30 cellular contexts compared by ENCODE assay signal in genomic region chr4:80705311-80705710, GRCh38.
"Had no signal": no experiment of that assay in that cellular context is flagged by ENCODE, and none has a peak within 500 bp of the region (broad histone marks: within the 10 kb centered on the region; RNA-seq: fewer than 3 reads in every experiment).

No MANE protein-coding gene starts in this region.

- DNase-seq: activated CD4-positive, alpha-beta memory T cell treated with anti-CD3 and anti-CD28 coated beads for 36 hours; activated CD4-positive, alpha-beta T cell treated with anti-CD3 and anti-CD28 coated beads, Interleukin-2, amount 10 ng/mL, durations not matched to agents 7 days and 5 days; activated CD4-positive, CD25-positive, alpha-beta regulatory T cell; activated CD8-positive, alpha-beta memory T cell treated with anti-CD3 and anti-CD28 coated beads for 24 hours; activated gamma-delta T cell; activated naive CD4-positive, alpha-beta T cell treated with anti-CD3 and anti-CD28 coated beads for 36 hours; activated T-cell treated with anti-CD3 and anti-CD28 coated beads for 4 hours; activated T-cell treated with anti-CD3 and anti-CD28 coated beads, Interleukin-2, amount 50 U/mL, for 48 hours; KG1; MV-4-11; NCI-H1092 treated with DMSO at 0.1 percent for 48 hours; NCI-H1417 treated with DMSO at 0.1 percent for 48 hours; NCI-H1694; NCI-H2029; NCI-H345; NCI-H510A; NCI-H69; NK-92 treated with Interleukin-12 subunit alpha and Interleukin-12 subunit beta, amount 100 ng/mL, for 24 hours; OCI-M1; Peyer's patch; Right ventricle myocardium superior; T-helper 17 cell; T1000 had no signal

- H3K27ac ChIP-seq: Peyer's patch, RWPE1, SJSA1, VCaP had no signal

- H3K4me1 ChIP-seq: Peyer's patch, SJSA1 had no signal

- H3K27ac Mint-ChIP-seq: activated CD4-positive, alpha-beta memory T cell treated with anti-CD3 and anti-CD28 coated beads for 36 hours; activated CD4-positive, alpha-beta T cell treated with anti-CD3 and anti-CD28 coated beads, Interleukin-2, amount 10 ng/mL, durations not matched to agents 7 days and 5 days; activated naive CD4-positive, alpha-beta T cell treated with anti-CD3 and anti-CD28 coated beads for 36 hours; activated naive CD8-positive, alpha-beta T cell; activated T-helper 17 cell treated with anti-CD3 and anti-CD28 coated beads, Interleukin-2, amount 50 U/mL, for 72 hours; brain; T-helper 17 cell had no signal

- H3K9me3 Mint-ChIP-seq: activated CD4-positive, alpha-beta memory T cell treated with anti-CD3 and anti-CD28 coated beads for 36 hours; activated CD4-positive, alpha-beta T cell treated with anti-CD3 and anti-CD28 coated beads, Interleukin-2, amount 10 ng/mL, durations not matched to agents 7 days and 5 days; activated naive CD4-positive, alpha-beta T cell treated with anti-CD3 and anti-CD28 coated beads for 36 hours; activated T-helper 17 cell treated with anti-CD3 and anti-CD28 coated beads, Interleukin-2, amount 50 U/mL, for 72 hours; brain; central memory CD8-positive, alpha-beta T cell had no signal

- H3K4me1 Mint-ChIP-seq: brain; central memory CD8-positive, alpha-beta T cell had no signal

- H3K36me3 ChIP-seq: Peyer's patch, SJSA1 had no signal

- ATAC-seq: activated T-helper 17 cell treated with anti-CD3 and anti-CD28 coated beads, Interleukin-2, amount 50 U/mL, for 72 hours; T-helper 17 cell had no signal

- H3K9me3 ChIP-seq: Peyer's patch, SJSA1 had no signal

- H3K4me3 Mint-ChIP-seq: activated CD4-positive, alpha-beta memory T cell treated with anti-CD3 and anti-CD28 coated beads for 36 hours; activated CD4-positive, alpha-beta T cell treated with anti-CD3 and anti-CD28 coated beads, Interleukin-2, amount 10 ng/mL, durations not matched to agents 7 days and 5 days; activated naive CD4-positive, alpha-beta T cell treated with anti-CD3 and anti-CD28 coated beads for 36 hours; activated naive CD8-positive, alpha-beta T cell; activated T-helper 17 cell treated with anti-CD3 and anti-CD28 coated beads, Interleukin-2, amount 50 U/mL, for 72 hours; brain; central memory CD8-positive, alpha-beta T cell; T-helper 17 cell had no signal

- H3K4me3 ChIP-seq: Peyer's patch, SJSA1 had no signal

- H3K36me3 Mint-ChIP-seq: brain had no signal

- H3K27me3 Mint-ChIP-seq: activated CD4-positive, alpha-beta memory T cell treated with anti-CD3 and anti-CD28 coated beads for 36 hours; activated CD4-positive, alpha-beta T cell treated with anti-CD3 and anti-CD28 coated beads, Interleukin-2, amount 10 ng/mL, durations not matched to agents 7 days and 5 days; activated naive CD8-positive, alpha-beta T cell; activated T-helper 17 cell treated with anti-CD3 and anti-CD28 coated beads, Interleukin-2, amount 50 U/mL, for 72 hours; brain; central memory CD8-positive, alpha-beta T cell; T-helper 17 cell had no signal

- H3K27me3 ChIP-seq: Peyer's patch, SJSA1 had no signal
